Comparison of ENCODE assay signal across 23 cellular contexts in the genomic region with DNA sequence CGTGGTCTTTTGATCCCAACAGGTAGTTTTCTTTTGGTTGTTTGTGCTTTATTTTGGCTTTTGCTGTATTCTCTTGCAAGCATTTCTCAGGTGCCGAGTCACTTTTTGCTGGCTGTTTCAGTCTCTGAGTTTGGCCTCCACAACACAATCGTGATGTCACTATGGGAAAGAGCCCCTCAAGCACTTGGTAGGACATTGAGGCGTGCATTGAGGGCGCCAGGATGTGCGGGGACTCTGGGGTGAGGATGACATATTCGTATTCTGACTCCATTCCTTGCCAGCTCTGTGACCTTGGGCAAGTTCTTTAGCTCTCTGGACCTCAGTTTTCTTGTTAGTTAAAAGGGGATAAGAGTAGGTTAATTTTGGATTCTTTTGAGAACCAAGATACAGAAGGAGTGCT. TPM values are rescaled to one million over a fixed set of nuclear protein-coding genes. Genes with fewer than 3 reads are reported as not detected.
DNase-seq lines count a peak whose midpoint lies in the region; ATAC-seq and TF ChIP-seq lines count a peak whose summit lies in the region.
"Had no signal": no experiment of that assay in that cellular context is flagged by ENCODE, and none has a peak within 500 bp of the region (broad histone marks: within the 10 kb centered on the region; RNA-seq: fewer than 3 reads in every experiment).

No MANE protein-coding gene starts in this region.

- 0 out of 2 replicates have a peak overlapping the region, but pooled peaks have one; percentile 19 for H3K27ac ChIP-seq in GM23338 (ENCODE audit: low read depth)
- no peak overlapping the region for H3K27ac ChIP-seq in trophoblast cell (ENCODE audit: low read depth, low read length)
- H3K27ac ChIP-seq: dorsolateral prefrontal cortex, HL-60, parathyroid adenoma had no signal

- no peaks in the 10 kb centered on the region for H3K9me3 Mint-ChIP-seq in activated T-cell treated with anti-CD3 and anti-CD28 coated beads, Interleukin-2, amount 50 U/mL, for 24 hours
- no peaks in the 10 kb centered on the region; the same call in 2 of the 3 replicates for H3K9me3 Mint-ChIP-seq in GM23338
- H3K9me3 Mint-ChIP-seq in activated naive CD4-positive, alpha-beta T cell treated with anti-CD3 and anti-CD28 coated beads, Interleukin-2, amount 50 U/mL, for 72 hours: no peaks in the 10 kb centered on the region
- H3K9me3 Mint-ChIP-seq in CD14-positive monocyte: peaks cover 0 to 1% (median 0%) of the 10 kb centered on the region in 7 donors
- H3K9me3 Mint-ChIP-seq: naive thymus-derived CD8-positive, alpha-beta T cell had no signal

- no CpG with 5 or more reads among the region's 7 CpGs for WGBS in trophoblast cell (ENCODE audit: extremely low coverage, insufficient coverage, insufficient read length)

- no peak overlapping the region for H3K9ac ChIP-seq in trophoblast cell (ENCODE audit: low read length)
- H3K9ac ChIP-seq: parathyroid adenoma had no signal

- H4K12ac ChIP-seq in trophoblast cell (ENCODE audit: low read depth, low read length): no peak overlapping the region

- H3K14ac ChIP-seq in trophoblast cell (ENCODE audit: low read length): no peak overlapping the region

- no peaks in the 10 kb centered on the region for H3K27me3 ChIP-seq in GM23338 (ENCODE audit: insufficient read depth)
- no peaks in the 10 kb centered on the region for H3K27me3 ChIP-seq in trophoblast cell (ENCODE audit: insufficient read depth, low read length)
- H3K27me3 ChIP-seq: dorsolateral prefrontal cortex, MG63 had no signal

- peaks cover 6% of the 10 kb centered on the region; the same call in 1 of the 2 replicates for H3F3A ChIP-seq in GM23338 (replicated peaks; ENCODE audit: low read depth)

- no peak overlapping the region for H2BK120ac ChIP-seq in trophoblast cell (ENCODE audit: insufficient read depth, low read length, poor library complexity)

- H2BK5ac ChIP-seq in trophoblast cell (ENCODE audit: low read depth, low read length, poor library complexity): no peak overlapping the region

- H3K36me3 ChIP-seq in GM23338 (ENCODE audit: insufficient read depth) (no peaks in the 10 kb centered on the region), trophoblast cell (ENCODE audit: control insufficient read depth in 1 of 2, insufficient read depth in 2 of 2, low read length in 2 of 2) (no peaks in the 10 kb centered on the region)
- H3K36me3 ChIP-seq: MG63 had no signal

- no peak overlapping the region for H3K23ac ChIP-seq in trophoblast cell (ENCODE audit: low read length)

- H3K4me2 ChIP-seq in GM23338 (peak overlapping the region; percentile 43; the same call in 1 of the 2 replicates), trophoblast cell (ENCODE audit: low read length) (no peak overlapping the region)

- TF ChIP-seq CTCF in GM23338 (conservative IDR thresholded peaks at IDR 0.05; ENCODE audit: low read depth in 2 of 2) (no peak), CD14-positive monocyte (IDR thresholded peaks at IDR 0.05) (no peak)

- no peaks in the 10 kb centered on the region for H3K9me3 ChIP-seq in trophoblast cell (ENCODE audit: insufficient read depth, low read depth, low read length)
- H3K9me3 ChIP-seq: MG63 had no signal

- no peak overlapping the region for H2AK5ac ChIP-seq in trophoblast cell (ENCODE audit: low read length)

- no peaks in the 10 kb centered on the region for H3K79me1 ChIP-seq in trophoblast cell (ENCODE audit: low read length)

- intact Hi-C loops in CD14-positive monocyte (cut with micrococcal nuclease): no loop called here

- H3K4ac ChIP-seq in trophoblast cell (ENCODE audit: low read depth, low read length): peak overlapping the region; percentile 52

- no peak for DNase-seq in activated T-cell treated with anti-CD3 and anti-CD28 coated beads, Interleukin-2, amount 50 U/mL, for 24 hours
- no peak for DNase-seq in activated T-cell treated with anti-CD3 and anti-CD28 coated beads, Interleukin-2, amount 50 U/mL, for 1 hour
- DNase-seq in GM23338 (ENCODE audit: low spot score) (no peak), trophoblast cell (no peak), NCI-H2171 (lab: John Stamatoyannopoulos, UW) (no peak), CD14-positive monocyte (ENCODE audit: low spot score) (no peak)
- no peak for DNase-seq in activated naive CD4-positive, alpha-beta T cell treated with anti-CD3 and anti-CD28 coated beads, Interleukin-2, amount 50 U/mL, for 72 hours (ENCODE audit: low spot score in 2 of 2)
- DNase-seq: ACHN; amniotic stem cell; C1 segment of cervical spinal cord; DMS153; dorsolateral prefrontal cortex; foreskin melanocyte; IMR-90; MG63; naive thymus-derived CD8-positive, alpha-beta T cell; NCI-H1436 treated with DMSO at 0.1 percent for 48 hours; NCI-H748 treated with DMSO at 0.1 percent for 48 hours; SIG-M5; substantia nigra had no signal

- no peak overlapping the region for H4K91ac ChIP-seq in trophoblast cell (ENCODE audit: low read depth, low read length)

- H3K4me3 ChIP-seq in GM23338 (no peak overlapping the region), trophoblast cell (ENCODE audit: low read depth, low read length) (no peak overlapping the region)
- H3K4me3 ChIP-seq: dorsolateral prefrontal cortex, MG63 had no signal

- peaks cover 37% of the 10 kb centered on the region for H3K36me3 Mint-ChIP-seq in activated T-cell treated with anti-CD3 and anti-CD28 coated beads, Interleukin-2, amount 50 U/mL, for 24 hours (ENCODE audit: low read depth)
- H3K36me3 Mint-ChIP-seq in GM23338 (ENCODE audit: low read depth) (no peaks in the 10 kb centered on the region; the same call in 2 of the 3 replicates), CD14-positive monocyte (peaks cover 11 to 13% of the 10 kb centered on the region in 2 donors)
- peaks cover 6 to 29% of the 10 kb centered on the region in 2 donors for H3K36me3 Mint-ChIP-seq in activated naive CD4-positive, alpha-beta T cell treated with anti-CD3 and anti-CD28 coated beads, Interleukin-2, amount 50 U/mL, for 72 hours
- H3K36me3 Mint-ChIP-seq: naive thymus-derived CD8-positive, alpha-beta T cell had no signal

- no peaks in the 10 kb centered on the region for H3K9me2 ChIP-seq in GM23338 (ENCODE audit: insufficient read depth)

- no peak overlapping the region for H4K8ac ChIP-seq in trophoblast cell (ENCODE audit: low read depth, low read length)

- peaks cover 66% of the 10 kb centered on the region for H3K4me1 ChIP-seq in GM23338 (ENCODE audit: insufficient read depth)
- peaks cover 21% of the 10 kb centered on the region in 2 experiments for H3K4me1 ChIP-seq in trophoblast cell (ENCODE audit: control insufficient read depth in 1 of 2, insufficient read depth in 2 of 2, low read length in 2 of 2)
- H3K4me1 ChIP-seq: parathyroid adenoma had no signal

- H3K27me3 Mint-ChIP-seq in activated T-cell treated with anti-CD3 and anti-CD28 coated beads, Interleukin-2, amount 50 U/mL, for 24 hours: no peaks in the 10 kb centered on the region
- H3K27me3 Mint-ChIP-seq in GM23338 (ENCODE audit: insufficient read depth, low read depth, poor library complexity) (peaks cover 9% of the 10 kb centered on the region), CD14-positive monocyte (ENCODE audit: low read depth in 3 of 3) (peaks cover 0 to 2% (median 0%) of the 10 kb centered on the region in 3 donors)
- H3K27me3 Mint-ChIP-seq: naive thymus-derived CD8-positive, alpha-beta T cell had no signal

- ATAC-seq in GM23338 (no peak), HG02588 (IDR thresholded peaks at IDR 0.05; ENCODE audit: unreplicated experiment) (no peak)
- ATAC-seq in activated naive CD4-positive, alpha-beta T cell treated with anti-CD3 and anti-CD28 coated beads, Interleukin-2, amount 50 U/mL, for 72 hours: no peak
- ATAC-seq: naive thymus-derived CD8-positive, alpha-beta T cell had no signal

- no peaks in the 10 kb centered on the region; the same call in none of the 2 replicates for H4K20me1 ChIP-seq in GM23338 (replicated peaks; ENCODE audit: insufficient read depth)

- peaks cover 97% of the 10 kb centered on the region for H3K4me1 Mint-ChIP-seq in activated T-cell treated with anti-CD3 and anti-CD28 coated beads, Interleukin-2, amount 50 U/mL, for 24 hours (ENCODE audit: low read depth)
- H3K4me1 Mint-ChIP-seq in GM23338 (peaks cover 76% of the 10 kb centered on the region), CD14-positive monocyte (peaks cover 55% of the 10 kb centered on the region)

- peak overlapping the region; percentile 60 for H3K4me3 Mint-ChIP-seq in activated T-cell treated with anti-CD3 and anti-CD28 coated beads, Interleukin-2, amount 50 U/mL, for 24 hours
- H3K4me3 Mint-ChIP-seq in GM23338: no peak overlapping the region; the same call in 2 of the 3 replicates
- H3K4me3 Mint-ChIP-seq in CD14-positive monocyte: no peak overlapping the region

- H2AFZ ChIP-seq in GM23338: no peak overlapping the region
- no peak overlapping the region for H2AFZ ChIP-seq in trophoblast cell (ENCODE audit: insufficient read depth, low read length, poor library complexity)
- H2AFZ ChIP-seq: parathyroid adenoma had no signal

- H3K18ac ChIP-seq in trophoblast cell (ENCODE audit: low read length): no peak overlapping the region

- H3K79me2 ChIP-seq in GM23338 (replicated peaks; ENCODE audit: insufficient read depth) (peaks cover 99% of the 10 kb centered on the region), trophoblast cell (ENCODE audit: control insufficient read depth, insufficient read depth, low read length, poor library complexity) (peaks cover 6% of the 10 kb centered on the region)

- H3K27ac Mint-ChIP-seq in activated T-cell treated with anti-CD3 and anti-CD28 coated beads, Interleukin-2, amount 50 U/mL, for 24 hours: peak overlapping the region; percentile 100
- H3K27ac Mint-ChIP-seq in GM23338 (peak overlapping the region; percentile 74), CD14-positive monocyte (peak overlapping the region in 2 of 7 donors; percentile 40 to 48)
- H3K27ac Mint-ChIP-seq in activated naive CD4-positive, alpha-beta T cell treated with anti-CD3 and anti-CD28 coated beads, Interleukin-2, amount 50 U/mL, for 72 hours: peak overlapping the region; percentile 98

- no peak overlapping the region for H2BK12ac ChIP-seq in trophoblast cell (ENCODE audit: low read length)

TF ChIP-seq in GM23338, 12 proteins besides CTCF, POLR2A, EP300 and RAD21 (continues in another document):
- no peak for TF ChIP-seq ZNF331 (CRISPR knock-in tag; IDR thresholded peaks at IDR 0.05; ENCODE audit: low read depth)
- TF ChIP-seq STAT1 (IDR thresholded peaks at IDR 0.05; ENCODE audit: unreplicated experiment): no peak
- TF ChIP-seq POLR2AphosphoS5 (IDR thresholded peaks at IDR 0.05; ENCODE audit: low read depth): no peak
- TF ChIP-seq JUNB (IDR thresholded peaks at IDR 0.05; ENCODE audit: unreplicated experiment): no peak
- TF ChIP-seq EZH2 (IDR thresholded peaks at IDR 0.05; ENCODE audit: low read depth, unreplicated experiment): no peak
- TF ChIP-seq ZNF114 (CRISPR knock-in tag; IDR thresholded peaks at IDR 0.05): no peak

RNA-seq across cellular contexts. Expression of gene KSR1, which starts 13.0 kb away (rescaled TPM):
- 35.6 and 53.2 TPM in 2 replicates for total RNA-seq in GM23338 (2014; rRNA removed; shearing (Covaris generic))
- polyA plus RNA-seq in GM23338 (2016; fragmentation: Nextera tagmentation; extraction: Ambion mirVana) (7.8 and 8.5 TPM in 2 replicates), CD14-positive monocyte (1 to 10 TPM; 1.2 to 4.2 TPM)
- total RNA-seq in activated naive CD4-positive, alpha-beta T cell treated with anti-CD3 and anti-CD28 coated beads, Interleukin-2, amount 50 U/mL, for 72 hours: 100 to 1,000 TPM; 132 to 194 TPM
- 62.2 and 63.6 TPM in 2 replicates for polyA plus RNA-seq in trophoblast cell (2013)
